10 cellular contexts compared by ENCODE assay signal in the genomic region with DNA sequence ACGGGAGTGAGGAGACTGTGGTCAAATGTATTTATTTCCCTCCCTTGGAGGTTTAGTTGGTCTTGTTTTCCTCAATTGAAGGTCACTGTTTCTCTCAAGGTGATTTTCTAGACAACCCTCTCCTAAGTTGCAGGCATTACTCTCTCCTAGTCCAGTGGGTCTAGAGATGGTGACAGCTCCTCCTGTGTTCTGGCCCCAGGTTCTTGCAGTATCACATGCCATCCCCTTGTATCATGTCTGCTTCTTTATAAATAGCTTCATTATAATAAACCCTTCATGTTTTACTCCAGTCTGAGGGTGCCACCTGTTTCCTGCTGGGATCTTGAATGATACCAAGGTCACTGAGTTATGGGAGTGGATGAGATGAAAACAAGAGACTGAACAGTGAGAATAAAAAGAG.
"Had no signal": no experiment of that assay in that cellular context is flagged by ENCODE, and none has a peak within 500 bp of the region (broad histone marks: within the 10 kb centered on the region; RNA-seq: fewer than 3 reads in every experiment).

No MANE protein-coding gene starts in this region.

- H3K27ac Mint-ChIP-seq: HFFc6 had no signal

- H2AFZ ChIP-seq: GM23248 had no signal

- H3K9me3 ChIP-seq: HAP-1 had no signal

- H3K4me3 ChIP-seq: GM23248, HAP-1, K562 had no signal

- H3K27ac ChIP-seq: GM23248, HL-60 had no signal

- H3K4me3 Mint-ChIP-seq: HFFc6 had no signal

- H3K36me3 ChIP-seq: HAP-1 had no signal

- H3K4me1 ChIP-seq: HAP-1 had no signal

- ATAC-seq: HCT116, HepG2, K562 had no signal

- DNase-seq: GM23248, GOT3, H7, HFFc6, IMR-90 had no signal

- H3K9ac ChIP-seq: GM23248 had no signal
